31 cellular contexts compared by ENCODE assay signal in genomic region chr6:30470968-30471367, GRCh38.
"Had no signal": no experiment of that assay in that cellular context is flagged by ENCODE, and none has a peak within 500 bp of the region (broad histone marks: within the 10 kb centered on the region; RNA-seq: fewer than 3 reads in every experiment).

No MANE protein-coding gene starts in this region.

- H3K27ac Mint-ChIP-seq: activated CD8-positive, alpha-beta T cell treated with anti-CD3 and anti-CD28 coated beads, Interleukin-2, amount 10 ng/mL, durations not matched to agents 7 days and 5 days; activated naive CD4-positive, alpha-beta T cell treated with anti-CD3 and anti-CD28 coated beads, Interleukin-2, amount 50 U/mL, for 72 hours; activated naive CD8-positive, alpha-beta T cell treated with anti-CD3 and anti-CD28 coated beads, Interleukin-2, amount 50 U/mL, for 24 hours; brain; T-helper 2 cell treated with Interferon-gamma antibody and Interleukin-4, amounts not matched to agents 5 μg/mL and 100 μg/mL, for 36 hours had no signal

- H3K9me3 Mint-ChIP-seq: activated naive CD4-positive, alpha-beta T cell treated with anti-CD3 and anti-CD28 coated beads, Interleukin-2, amount 50 U/mL, for 72 hours; activated naive CD8-positive, alpha-beta T cell treated with anti-CD3 and anti-CD28 coated beads, Interleukin-2, amount 50 U/mL, for 24 hours; central memory CD8-positive, alpha-beta T cell had no signal

- H3K36me3 ChIP-seq: MG63 had no signal

- DNase-seq: activated CD4-positive, alpha-beta T cell treated with anti-CD3 and anti-CD28 coated beads for 4 hours; activated CD4-positive, alpha-beta T cell treated with anti-CD3 and anti-CD28 coated beads, Interleukin-2, amount 50 U/mL, for 4 hours; activated CD8-positive, alpha-beta memory T cell treated with anti-CD3 and anti-CD28 coated beads, Interleukin-2, amount 50 U/mL, for 48 hours; activated CD8-positive, alpha-beta T cell treated with anti-CD3 and anti-CD28 coated beads, Interleukin-2, amount 10 ng/mL, durations not matched to agents 7 days and 5 days; activated effector memory CD4-positive, alpha-beta T cell treated with Interleukin-2 at 50 U/mL for 16 hours; activated naive CD4-positive, alpha-beta T cell; activated naive CD8-positive, alpha-beta T cell treated with anti-CD3 and anti-CD28 coated beads, Interleukin-2, amount 50 U/mL, for 24 hours; activated T-cell treated with anti-CD3 and anti-CD28 coated beads, Interleukin-2, amount 50 U/mL, for 1 hour; amygdala; MG63; MV-4-11; NCI-H1092 treated with DMSO at 0.1 percent for 48 hours; NCI-H1417 treated with DMSO at 0.1 percent for 48 hours; NCI-H1694; NCI-H2029; NCI-H2107; NCI-H2171 treated with DMSO at 0.1 percent for 48 hours; NCI-H345; NCI-H510A; NCI-H526 treated with DMSO at 0.1 percent for 48 hours; NCI-H82; RPMI8226; SW 1271 had no signal

- ATAC-seq: activated CD4-positive, CD25-positive, alpha-beta regulatory T cell treated with anti-CD3 and anti-CD28 coated beads, Interleukin-2, amount 50 U/mL, for 24 hours; activated CD8-positive, alpha-beta T cell treated with anti-CD3 and anti-CD28 coated beads, Interleukin-2, amount 10 ng/mL, durations not matched to agents 7 days and 5 days; activated naive CD4-positive, alpha-beta T cell treated with anti-CD3 and anti-CD28 coated beads, Interleukin-2, amount 50 U/mL, for 72 hours; activated naive CD8-positive, alpha-beta T cell treated with anti-CD3 and anti-CD28 coated beads, Interleukin-2, amount 50 U/mL, for 24 hours; Panc1; Right ventricle myocardium inferior; SK-N-SH treated with all-trans-retinoic acid at 6 μM for 48 hours had no signal

- H3K4me3 Mint-ChIP-seq: activated CD8-positive, alpha-beta T cell treated with anti-CD3 and anti-CD28 coated beads, Interleukin-2, amount 10 ng/mL, durations not matched to agents 7 days and 5 days; activated naive CD8-positive, alpha-beta T cell treated with anti-CD3 and anti-CD28 coated beads, Interleukin-2, amount 50 U/mL, for 24 hours; brain; central memory CD8-positive, alpha-beta T cell; T-helper 2 cell treated with Interferon-gamma antibody and Interleukin-4, amounts not matched to agents 5 μg/mL and 100 μg/mL, for 36 hours had no signal

- H3K4me3 ChIP-seq: MG63 had no signal

- H3K36me3 Mint-ChIP-seq: brain had no signal

- H3K9me3 ChIP-seq: MG63 had no signal
